In genomic region chr10:131677671-131678070, GRCh38 we compare ENCODE assay signal across 23 cellular contexts.
A peak's percentile ranks its signal among the peaks of the same experiment; 100 is the strongest.
DNase-seq lines count a peak whose midpoint lies in the region; ATAC-seq, FAIRE-seq and TF ChIP-seq lines count a peak whose summit lies in the region.
"Had no signal": no experiment of that assay in that cellular context is flagged by ENCODE, and none has a peak within 500 bp of the region (broad histone marks: within the 10 kb centered on the region; RNA-seq: fewer than 3 reads in every experiment).

No MANE protein-coding gene starts in this region.

- peaks cover 0 to 2% of the 10 kb centered on the region in 2 donors for H3K9me3 Mint-ChIP-seq in activated T-cell treated with anti-CD3 and anti-CD28 coated beads, Interleukin-2, amount 50 U/mL, for 72 hours

- H2BK15ac ChIP-seq in H1 (ENCODE audit: low read length): 0 out of 2 replicates have a peak overlapping the region, but pooled peaks have one; percentile 13

- no peaks in the 10 kb centered on the region for H3K79me1 ChIP-seq in H1 (ENCODE audit: low read depth, low read length)

- no peak overlapping the region for H3K23ac ChIP-seq in H1 (ENCODE audit: insufficient read length)

- no peak overlapping the region for H3K56ac ChIP-seq in H1 (replicated peaks; ENCODE audit: insufficient read length, low read depth, low read length)

- H2BK5ac ChIP-seq in H1 (ENCODE audit: low read depth, low read length): peak overlapping the region; percentile 95; the same call in 1 of the 2 replicates

- TF ChIP-seq CTCF in H1 (IDR thresholded peaks at IDR 0.05; ENCODE audit: control extremely low read depth in 1 of 3, insufficient read depth in 1 of 3, low read depth in 1 of 3, low read length in 3 of 3): no peak

- H3K36me3 ChIP-seq in HUES48 (ENCODE audit: control insufficient read depth, insufficient read depth, low read length) (no peaks in the 10 kb centered on the region), H1 (ENCODE audit: control insufficient read depth in 2 of 4, insufficient read depth in 4 of 4, low read length in 3 of 4) (no peaks in the 10 kb centered on the region)
- H3K36me3 ChIP-seq: BLaER1, Peyer's patch, SJSA1 had no signal

- peak overlapping the region; percentile 82 for H3K27ac ChIP-seq in HUES48 (ENCODE audit: low read depth, low read length)
- no peak overlapping the region for H3K27ac ChIP-seq in H1 (ENCODE audit: low read depth, low read length)
- H3K27ac ChIP-seq: BLaER1, HL-60, Peyer's patch, SJSA1 had no signal

- H3K4me1 ChIP-seq in HUES48 (ENCODE audit: control insufficient read depth, insufficient read depth, low read length) (peaks cover 25% of the 10 kb centered on the region), H1 (replicated peaks in 1 of 4; ENCODE audit: control insufficient read depth in 3 of 4, insufficient read depth in 4 of 4, low read length in 3 of 4) (peaks cover 0 to 25% (median 13%) of the 10 kb centered on the region in 4 experiments; a peak in 4 of 7 replicates)
- H3K4me1 ChIP-seq: Peyer's patch, SJSA1 had no signal

- TF ChIP-seq RAD21 in H1 (IDR thresholded peaks at IDR 0.05 in 1 of 2, conservative IDR thresholded peaks at IDR 0.05 in 1 of 2; ENCODE audit: low read depth in 2 of 2, low read length in 2 of 2): no peak

- TF ChIP-seq EP300 in H1 (IDR thresholded peaks at IDR 0.05; ENCODE audit: borderline replicate concordance in 1 of 2, low read depth in 2 of 2, low read length in 2 of 2): no peak

- peaks cover 7% of the 10 kb centered on the region; the same call in 1 of the 2 replicates for H3K27me3 ChIP-seq in HUES48 (ENCODE audit: control insufficient read depth, insufficient read depth, low read length)
- peaks cover 0 to 2% (median 0%) of the 10 kb centered on the region in 4 experiments; a peak in 3 of 7 replicates for H3K27me3 ChIP-seq in H1 (replicated peaks in 1 of 4; ENCODE audit: control insufficient read depth in 3 of 4, extremely low read depth in 1 of 4, insufficient read depth in 3 of 4, low read length in 3 of 4)
- H3K27me3 ChIP-seq: BLaER1, Peyer's patch, SJSA1 had no signal

- CTCF ChIA-PET in H1 (lab: Charles Lee; ENCODE audit: partially characterized antibody): interaction anchor here (0.9 kb wide), 1 partner anchor 89 kb away, joined by 3 read pairs; no protein-coding TSS in a partner anchor

- 87% methylated on average over 8 of the region's 8 CpGs; no CpG with 5 or more reads in 1 of the 2 experiments for WGBS in H1 (ENCODE audit: extremely low coverage in 1 of 2, insufficient coverage in 1 of 2, insufficient read length in 1 of 2, insufficient replicate concordance in 2 of 2, low coverage in 1 of 2, low lambda C conversion rate in 2 of 2, missing lambda C conversion rate in 1 of 2), 2 experiments

- H3K14ac ChIP-seq in H1 (ENCODE audit: insufficient read length): no peak overlapping the region

- H3K4ac ChIP-seq in H1 (replicated peaks; ENCODE audit: insufficient read length, low read depth, low read length): peak overlapping the region; percentile 27

- H4K20me1 ChIP-seq in H1 (replicated peaks in 1 of 2; ENCODE audit: control insufficient read depth in 1 of 2, insufficient read depth in 2 of 2, low read length in 2 of 2): no peaks in the 10 kb centered on the region
- H4K20me1 ChIP-seq: BLaER1 had no signal

- H2BK20ac ChIP-seq in H1 (ENCODE audit: low read length): peak overlapping the region; percentile 74

- H3K23me2 ChIP-seq in H1 (ENCODE audit: low read depth, low read length): no peaks in the 10 kb centered on the region

- H3K4me3 Mint-ChIP-seq in activated T-cell treated with anti-CD3 and anti-CD28 coated beads, Interleukin-2, amount 50 U/mL, for 72 hours: no peak overlapping the region
- H3K4me3 Mint-ChIP-seq: CD8-positive, alpha-beta memory T cell; HFFc6 had no signal

- FAIRE-seq in H1 (lab: Jason Lieb, UNC): no peak
- FAIRE-seq: D721Med, H54 had no signal

- no peak overlapping the region for H3K4me3 ChIP-seq in HUES48 (ENCODE audit: low read depth, low read length)
- H3K4me3 ChIP-seq in H1 (ENCODE audit: extremely low read depth in 1 of 4, insufficient read depth in 2 of 4, low read depth in 3 of 4, low read length in 4 of 4): no peak overlapping the region
- H3K4me3 ChIP-seq: BLaER1, Peyer's patch, SJSA1 had no signal

- no peak overlapping the region; the same call in 1 of the 2 replicates for H4K8ac ChIP-seq in H1 (ENCODE audit: extremely low read depth, insufficient read depth, low read length)

- TF ChIP-seq POLR2A in H1 (IDR thresholded peaks at IDR 0.05; ENCODE audit: control extremely low read depth in 1 of 2, low read depth in 2 of 2, low read length in 2 of 2): no peak

- H3K27me3 Mint-ChIP-seq in activated T-cell treated with anti-CD3 and anti-CD28 coated beads, Interleukin-2, amount 50 U/mL, for 72 hours (ENCODE audit: low read depth): no peaks in the 10 kb centered on the region

- H3K18ac ChIP-seq in H1 (ENCODE audit: extremely low read depth, low read length): peak overlapping the region; percentile 86

- H2BK12ac ChIP-seq in H1 (ENCODE audit: low read depth, low read length): peak overlapping the region; percentile 91

- H3K9ac ChIP-seq in HUES48 (ENCODE audit: low read depth, low read length): no peak overlapping the region
- no peak overlapping the region for H3K9ac ChIP-seq in H1 (replicated peaks in 1 of 4; ENCODE audit: extremely low read depth in 1 of 4, low read depth in 3 of 4, low read length in 3 of 4)
- H3K9ac ChIP-seq: BLaER1 had no signal

- peak overlapping the region; percentile 7 for H4K5ac ChIP-seq in H1 (ENCODE audit: insufficient read length, low read depth, low read length)

- no peaks in the 10 kb centered on the region for H3K36me3 Mint-ChIP-seq in activated T-cell treated with anti-CD3 and anti-CD28 coated beads, Interleukin-2, amount 50 U/mL, for 72 hours (ENCODE audit: insufficient read depth in 2 of 2)
- H3K36me3 Mint-ChIP-seq: CD8-positive, alpha-beta memory T cell had no signal

- H2AK5ac ChIP-seq in H1 (ENCODE audit: low read depth, low read length): peak overlapping the region; percentile 65; the same call in 1 of the 2 replicates

- H3K27ac Mint-ChIP-seq in activated T-cell treated with anti-CD3 and anti-CD28 coated beads, Interleukin-2, amount 50 U/mL, for 72 hours: no peak overlapping the region
- H3K27ac Mint-ChIP-seq: CD8-positive, alpha-beta memory T cell; HFFc6 had no signal

- peak overlapping the region; percentile 98 for H4K91ac ChIP-seq in H1 (replicated peaks; ENCODE audit: insufficient read length, low read length)

- no peak overlapping the region for H2AFZ ChIP-seq in H1 (ENCODE audit: low read length)

- POLR2A ChIA-PET in H1 (lab: Charles Lee; ENCODE audit: partially characterized antibody): interaction anchor here (1.9 kb wide), 1 partner anchor 15 kb away, joined by 4 read pairs; no protein-coding TSS in a partner anchor

- H3K79me2 ChIP-seq in H1 (ENCODE audit: control insufficient read depth in 1 of 2, insufficient read depth in 2 of 2, low read length in 2 of 2): no peaks in the 10 kb centered on the region

- peak overlapping the region in 1 of 2 experiments; percentile 67; a peak in 2 of 4 replicates for H3K4me2 ChIP-seq in H1 (ENCODE audit: insufficient read depth in 1 of 2, low read depth in 2 of 2, low read length in 2 of 2)
- H3K4me2 ChIP-seq: BLaER1 had no signal

- peak overlapping the region; percentile 57 for H2BK120ac ChIP-seq in H1 (replicated peaks; ENCODE audit: low read depth, low read length)

- intact Hi-C loops in posterior vena cava (cut with DNase I): no loop called here

- ATAC-seq in GM21423 (IDR thresholded peaks at IDR 0.05; ENCODE audit: unreplicated experiment): no peak
- ATAC-seq in activated T-cell treated with anti-CD3 and anti-CD28 coated beads, Interleukin-2, amount 50 U/mL, for 72 hours (replicated peaks in 1 of 2): no peak

- no peaks in the 10 kb centered on the region for H3K4me1 Mint-ChIP-seq in activated T-cell treated with anti-CD3 and anti-CD28 coated beads, Interleukin-2, amount 50 U/mL, for 72 hours (ENCODE audit: low read depth)
- H3K4me1 Mint-ChIP-seq: CD8-positive, alpha-beta memory T cell had no signal

- H3K9me3 ChIP-seq in HUES48 (ENCODE audit: control insufficient read depth, insufficient read depth, low read length) (no peaks in the 10 kb centered on the region), H1 (ENCODE audit: insufficient read depth in 2 of 2, low read depth in 1 of 2, low read length in 1 of 2) (peaks cover 0 to 6% of the 10 kb centered on the region in 2 experiments; a peak in 2 of 4 replicates)
- H3K9me3 ChIP-seq: Peyer's patch had no signal

- no peak for DNase-seq in H1 (ENCODE audit: low read depth in 1 of 2, low spot score in 2 of 2)
- peak; percentile 21 for DNase-seq in kidney tubule cell (ENCODE audit: low spot score)
- peak; percentile 71 for DNase-seq in posterior vena cava (ENCODE audit: low spot score)
- DNase-seq in amygdala (lab: John Stamatoyannopoulos, UW): no peak
- DNase-seq in activated T-cell treated with anti-CD3 and anti-CD28 coated beads, Interleukin-2, amount 50 U/mL, for 72 hours: no peak
- DNase-seq in activated CD4-positive, alpha-beta T cell treated with anti-CD3 and anti-CD28 coated beads, Interleukin-2, amount 50 U/mL, for 48 hours: no peak
- DNase-seq: CD8-positive, alpha-beta memory T cell; HFFc6; Kasumi-1; MM.1S; NCI-H1092; NCI-H1436 treated with DMSO at 0.1 percent for 48 hours; NCI-H2081; NCI-H2171 treated with DMSO at 0.1 percent for 48 hours; NCI-H446 had no signal

TF ChIP-seq in H1, 55 proteins besides CTCF, POLR2A, EP300 and RAD21:
- TF ChIP-seq CEBPB (IDR thresholded peaks at IDR 0.05; ENCODE audit: low read depth, low read length) (no peak), ATF2 (IDR thresholded peaks at IDR 0.05; ENCODE audit: low read length) (no peak), NRF1 (IDR thresholded peaks at IDR 0.05; ENCODE audit: low read depth, low read length) (no peak), GABPA (IDR thresholded peaks at IDR 0.05; ENCODE audit: borderline replicate concordance, insufficient read depth, low read length) (no peak), HDAC6 (IDR thresholded peaks at IDR 0.05; ENCODE audit: low read depth, low read length) (no peak), RXRA (IDR thresholded peaks at IDR 0.05; ENCODE audit: insufficient read depth, low read depth, low read length) (no peak), SIRT6 (IDR thresholded peaks at IDR 0.05; ENCODE audit: low read length) (no peak), TBP (IDR thresholded peaks at IDR 0.05; ENCODE audit: low read depth, low read length) (no peak)

Comparison
In these comparisons a context has a peak if more than half of its experiments do, and no peak if none do; other contexts are left out.
1. DNase-seq: peak in kidney tubule cell (single experiment) and posterior vena cava (single experiment); none in H1 (0 of 2), amygdala (0 of 56), activated T-cell treated with anti-CD3 and anti-CD28 coated beads, Interleukin-2, amount 50 U/mL, for 72 hours (0 of 2) and activated CD4-positive, alpha-beta T cell treated with anti-CD3 and anti-CD28 coated beads, Interleukin-2, amount 50 U/mL, for 48 hours (0 of 2).